In the genomic region with DNA sequence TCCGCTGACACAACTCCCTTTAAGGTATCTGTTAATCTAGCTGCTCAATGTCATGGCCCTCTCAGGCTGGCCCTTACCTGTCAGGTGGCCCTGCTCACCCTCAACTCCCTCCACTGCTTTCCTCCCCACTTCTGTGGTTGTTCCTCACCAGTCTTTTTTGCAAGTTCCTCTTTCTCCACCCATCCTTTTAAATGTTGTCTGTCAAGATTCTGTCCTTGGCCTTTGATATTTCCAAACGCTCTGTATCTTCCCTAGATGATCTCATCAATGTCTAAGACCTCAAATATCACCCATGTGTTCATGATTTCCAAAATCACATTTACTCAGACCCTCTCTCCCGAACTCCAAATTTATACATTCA, we compare ENCODE assay signal across 1 cellular context.
TF ChIP-seq lines count a peak whose summit lies in the region.

No MANE protein-coding gene starts in this region.

TF ChIP-seq in WTC11, 78 proteins besides CTCF, POLR2A, EP300 and RAD21 (continued from another document):
- TF ChIP-seq, protein P1, sequence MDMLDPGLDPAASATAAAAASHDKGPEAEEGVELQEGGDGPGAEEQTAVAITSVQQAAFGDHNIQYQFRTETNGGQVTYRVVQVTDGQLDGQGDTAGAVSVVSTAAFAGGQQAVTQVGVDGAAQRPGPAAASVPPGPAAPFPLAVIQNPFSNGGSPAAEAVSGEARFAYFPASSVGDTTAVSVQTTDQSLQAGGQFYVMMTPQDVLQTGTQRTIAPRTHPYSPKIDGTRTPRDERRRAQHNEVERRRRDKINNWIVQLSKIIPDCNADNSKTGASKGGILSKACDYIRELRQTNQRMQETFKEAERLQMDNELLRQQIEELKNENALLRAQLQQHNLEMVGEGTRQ (CRISPR knock-in tag; IDR thresholded peaks at IDR 0.05), result no peak
- TF ChIP-seq ELF4 (CRISPR knock-in tag; IDR thresholded peaks at IDR 0.05; ENCODE audit: low read depth) (no peak), ZNF532 (CRISPR knock-in tag; IDR thresholded peaks at IDR 0.05; ENCODE audit: borderline replicate concordance) (no peak), ZNF219 (CRISPR knock-in tag; IDR thresholded peaks at IDR 0.05; ENCODE audit: borderline replicate concordance) (no peak), NFATC4 (CRISPR knock-in tag; IDR thresholded peaks at IDR 0.05) (no peak), FOXP1 (CRISPR knock-in tag; IDR thresholded peaks at IDR 0.05; ENCODE audit: borderline replicate concordance) (no peak)
